25 cellular contexts compared by ENCODE assay signal in the genomic region with DNA sequence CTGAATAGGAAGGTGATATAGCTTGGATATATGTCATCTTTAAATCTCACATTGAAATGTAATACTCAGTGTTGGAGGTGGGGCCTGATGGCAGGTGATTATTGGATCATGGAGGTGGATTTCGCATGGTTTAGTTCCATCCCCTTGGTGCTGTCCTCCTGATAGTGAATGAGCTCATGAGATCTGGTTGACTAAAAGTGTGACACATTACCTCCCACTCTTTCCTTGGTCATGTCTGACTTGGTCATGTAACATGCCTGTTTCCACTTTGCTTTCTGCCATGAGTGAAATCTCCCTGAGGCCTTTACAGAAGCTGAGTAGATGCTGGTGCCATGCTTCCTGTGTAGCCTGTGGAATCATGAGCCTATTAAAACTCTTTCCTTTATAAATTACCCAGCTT.
"Had no signal": no experiment of that assay in that cellular context is flagged by ENCODE, and none has a peak within 500 bp of the region (broad histone marks: within the 10 kb centered on the region; RNA-seq: fewer than 3 reads in every experiment).

No MANE protein-coding gene starts in this region.

- H3K4me2 ChIP-seq: SK-N-SH had no signal

- H3K36me3 ChIP-seq: cardiac muscle cell, Peyer's patch, SJCRH30 had no signal

- H3K4me1 ChIP-seq: Peyer's patch, SJCRH30 had no signal

- H3K9me3 ChIP-seq: Peyer's patch, SJCRH30, SK-N-SH had no signal

- ATAC-seq: activated CD8-positive, alpha-beta memory T cell treated with anti-CD3 and anti-CD28 coated beads, Interleukin-2, amount 10 ng/mL, durations not matched to agents 7 days and 5 days had no signal

- H3K27me3 Mint-ChIP-seq: activated CD4-positive, alpha-beta memory T cell treated with anti-CD3 and anti-CD28 coated beads, Interleukin-2, amount 10 ng/mL, durations not matched to agents 7 days and 5 days; activated CD4-positive, alpha-beta T cell treated with anti-CD3 and anti-CD28 coated beads, Interleukin-2, amount 10 ng/mL, durations not matched to agents 7 days and 5 days; brain had no signal

- H3K4me1 Mint-ChIP-seq: activated CD4-positive, alpha-beta memory T cell treated with anti-CD3 and anti-CD28 coated beads, Interleukin-2, amount 10 ng/mL, durations not matched to agents 7 days and 5 days; activated CD4-positive, alpha-beta T cell treated with anti-CD3 and anti-CD28 coated beads, Interleukin-2, amount 10 ng/mL, durations not matched to agents 7 days and 5 days; activated CD8-positive, alpha-beta memory T cell treated with anti-CD3 and anti-CD28 coated beads, Interleukin-2, amount 10 ng/mL, durations not matched to agents 7 days and 5 days; activated naive CD4-positive, alpha-beta T cell treated with anti-CD3 and anti-CD28 coated beads, Interleukin-2, amount 50 U/mL, for 24 hours; brain had no signal

- H3K27me3 ChIP-seq: cardiac muscle cell, Peyer's patch, SJCRH30 had no signal

- FAIRE-seq: astrocyte had no signal

- H3K9me3 Mint-ChIP-seq: activated CD4-positive, alpha-beta memory T cell treated with anti-CD3 and anti-CD28 coated beads, Interleukin-2, amount 10 ng/mL, durations not matched to agents 7 days and 5 days; activated naive CD4-positive, alpha-beta T cell treated with anti-CD3 and anti-CD28 coated beads, Interleukin-2, amount 50 U/mL, for 24 hours had no signal

- H3K27ac Mint-ChIP-seq: activated CD4-positive, alpha-beta memory T cell treated with anti-CD3 and anti-CD28 coated beads, Interleukin-2, amount 10 ng/mL, durations not matched to agents 7 days and 5 days; activated CD4-positive, alpha-beta T cell treated with anti-CD3 and anti-CD28 coated beads, Interleukin-2, amount 10 ng/mL, durations not matched to agents 7 days and 5 days; activated CD8-positive, alpha-beta memory T cell treated with anti-CD3 and anti-CD28 coated beads, Interleukin-2, amount 10 ng/mL, durations not matched to agents 7 days and 5 days; activated naive CD4-positive, alpha-beta T cell treated with anti-CD3 and anti-CD28 coated beads, Interleukin-2, amount 50 U/mL, for 24 hours; brain had no signal

- H3K9ac ChIP-seq: SK-N-SH had no signal

- H3K4me3 Mint-ChIP-seq: activated CD4-positive, alpha-beta memory T cell treated with anti-CD3 and anti-CD28 coated beads, Interleukin-2, amount 10 ng/mL, durations not matched to agents 7 days and 5 days; activated CD4-positive, alpha-beta T cell treated with anti-CD3 and anti-CD28 coated beads, Interleukin-2, amount 10 ng/mL, durations not matched to agents 7 days and 5 days; activated CD8-positive, alpha-beta memory T cell treated with anti-CD3 and anti-CD28 coated beads, Interleukin-2, amount 10 ng/mL, durations not matched to agents 7 days and 5 days; activated naive CD4-positive, alpha-beta T cell treated with anti-CD3 and anti-CD28 coated beads, Interleukin-2, amount 50 U/mL, for 24 hours; brain had no signal

- H3K27ac ChIP-seq: cardiac muscle cell, Peyer's patch, RWPE1, SJCRH30 had no signal

- DNase-seq: activated CD4-positive, alpha-beta memory T cell treated with anti-CD3 and anti-CD28 coated beads, Interleukin-2, amount 10 ng/mL, durations not matched to agents 7 days and 5 days; activated CD4-positive, alpha-beta T cell treated with anti-CD3 and anti-CD28 coated beads for 1 hour; activated CD4-positive, alpha-beta T cell treated with anti-CD3 and anti-CD28 coated beads, Interleukin-2, amount 10 ng/mL, durations not matched to agents 7 days and 5 days; activated CD8-positive, alpha-beta memory T cell treated with anti-CD3 and anti-CD28 coated beads, Interleukin-2, amount 10 ng/mL, durations not matched to agents 7 days and 5 days; activated effector memory CD4-positive, alpha-beta T cell treated with Interleukin-2 at 50 U/mL for 16 hours; activated naive CD4-positive, alpha-beta T cell; amygdala; KG1; NCI-H1048; NCI-H146; NCI-H1930; NCI-H2171; NCI-H226; NCI-H526; NCI-H82; Peyer's patch; Right ventricle myocardium superior; SJCRH30; SK-N-SH; SW 1271 had no signal

- H3K4me3 ChIP-seq: cardiac muscle cell, Peyer's patch, SJCRH30 had no signal

- H3K36me3 Mint-ChIP-seq: activated CD8-positive, alpha-beta memory T cell treated with anti-CD3 and anti-CD28 coated beads, Interleukin-2, amount 10 ng/mL, durations not matched to agents 7 days and 5 days; activated naive CD4-positive, alpha-beta T cell treated with anti-CD3 and anti-CD28 coated beads, Interleukin-2, amount 50 U/mL, for 24 hours; brain had no signal
